ENCODE assay signal across 1 cellular context in the genomic region with DNA sequence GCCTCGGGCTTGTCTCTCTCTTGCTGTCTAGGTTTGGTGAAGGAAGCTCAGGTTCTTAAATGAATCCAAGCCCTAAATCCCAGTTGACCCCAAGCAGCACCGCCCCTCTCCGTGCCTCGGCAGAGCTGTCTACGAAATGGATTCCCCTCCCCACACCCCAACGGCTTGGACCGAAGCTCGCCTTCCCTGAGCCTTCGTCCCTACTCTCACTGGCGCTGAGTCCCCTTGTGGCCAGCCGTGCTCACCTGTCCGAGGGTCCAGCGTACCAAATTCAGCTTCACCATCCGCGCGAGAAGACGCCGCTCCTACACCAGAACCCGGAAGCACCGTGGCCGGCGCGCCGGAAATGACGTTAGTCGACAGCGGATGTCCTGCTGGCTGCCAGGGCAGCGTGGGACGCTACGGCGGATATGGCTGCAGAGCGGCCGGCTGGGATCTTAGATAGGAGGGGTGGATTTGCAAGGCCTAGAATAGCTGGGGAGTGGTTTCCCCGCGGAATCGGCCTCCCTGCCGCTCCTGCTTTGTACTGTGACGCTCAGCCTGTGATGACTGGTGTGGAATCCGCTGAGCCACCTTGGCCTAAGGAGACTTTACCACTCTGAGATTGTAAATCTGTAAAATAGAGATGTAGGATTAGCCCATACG.
A peak's percentile ranks its signal among the peaks of the same experiment; 100 is the strongest.
TF ChIP-seq lines count a peak whose summit lies in the region.

A gene (minus strand): TSS at position 325 of the 645 bp plus-strand sequence. CDS start 2,201 bp downstream, outside the sequence.

TF ChIP-seq in HepG2, 621 proteins besides CTCF, POLR2A, EP300 and RAD21 (continued from another document and continues in another):
- TF ChIP-seq PHF21A (CRISPR knock-in tag; IDR thresholded peaks at IDR 0.05) (no peak; the same call in 1 of the 2 replicates), ZNF432 (CRISPR knock-in tag; IDR thresholded peaks at IDR 0.05; ENCODE audit: borderline replicate concordance) (no peak), ZNF354B (CRISPR knock-in tag; IDR thresholded peaks at IDR 0.05) (no peak), ZNF749 (CRISPR knock-in tag; IDR thresholded peaks at IDR 0.05; ENCODE audit: borderline replicate concordance) (no peak), TAF15 (IDR thresholded peaks at IDR 0.05; ENCODE audit: low read depth, low read length, poor library complexity, severe bottlenecking) (no peak), FOSL1 (CRISPR knock-in tag; IDR thresholded peaks at IDR 0.05; ENCODE audit: borderline replicate concordance) (no peak), KAT2B (IDR thresholded peaks at IDR 0.05; ENCODE audit: borderline replicate concordance, low read depth, low read length) (no peak), SMARCE1 (IDR thresholded peaks at IDR 0.05; ENCODE audit: borderline replicate concordance) (no peak), WIZ (CRISPR knock-in tag; IDR thresholded peaks at IDR 0.05) (no peak), ZNF562 (CRISPR knock-in tag; IDR thresholded peaks at IDR 0.05; ENCODE audit: borderline replicate concordance) (no peak), FOXM1 (CRISPR knock-in tag; IDR thresholded peaks at IDR 0.05) (no peak), SYNCRIP (IDR thresholded peaks at IDR 0.05; ENCODE audit: insufficient read depth, low read depth, low read length) (no peak), ZNF772 (CRISPR knock-in tag; IDR thresholded peaks at IDR 0.05) (peak; percentile 66; the same call in 1 of the 2 replicates), MATR3 (CRISPR knock-in tag; IDR thresholded peaks at IDR 0.05) (no peak), ATM (IDR thresholded peaks at IDR 0.05; ENCODE audit: borderline replicate concordance) (no peak), HNRNPL (IDR thresholded peaks at IDR 0.05; ENCODE audit: low read depth, low read length) (no peak), ATF7-NPFF (CRISPR knock-in tag; IDR thresholded peaks at IDR 0.05; ENCODE audit: low read depth) (0 out of 2 replicates have a peak, but pooled peaks have one; percentile 28), NFRKB (IDR thresholded peaks at IDR 0.05) (no peak), ZNF484 (CRISPR knock-in tag; IDR thresholded peaks at IDR 0.05; ENCODE audit: borderline replicate concordance, low read depth) (no peak), GTF3A (CRISPR knock-in tag; conservative IDR thresholded peaks at IDR 0.05) (0 out of 2 replicates have a peak, but pooled peaks have one; percentile 38), AHR (CRISPR knock-in tag; IDR thresholded peaks at IDR 0.05) (no peak), MAF1 (CRISPR knock-in tag; IDR thresholded peaks at IDR 0.05; ENCODE audit: borderline replicate concordance) (0 out of 2 replicates have a peak, but pooled peaks have one; percentile 40), ZFP36L2 (CRISPR knock-in tag; IDR thresholded peaks at IDR 0.05) (no peak), ZNF546 (CRISPR knock-in tag; conservative IDR thresholded peaks at IDR 0.05) (0 out of 2 replicates have a peak, but pooled peaks have one; percentile 34), AGO2 (optimal IDR thresholded peaks at IDR 0.05; ENCODE audit: low read depth, low read length) (no peak), ZNF205 (CRISPR knock-in tag; IDR thresholded peaks at IDR 0.05) (no peak), HMGA1 (CRISPR knock-in tag; conservative IDR thresholded peaks at IDR 0.05) (no peak), GPN1 (CRISPR knock-in tag; IDR thresholded peaks at IDR 0.05; ENCODE audit: borderline replicate concordance) (no peak), ZNF879 (CRISPR knock-in tag; IDR thresholded peaks at IDR 0.05) (no peak), YY1 (IDR thresholded peaks at IDR 0.05; ENCODE audit: insufficient read depth, insufficient replicate concordance, low read depth, low read length) (peak; percentile 89), IRX3 (CRISPR knock-in tag; IDR thresholded peaks at IDR 0.05; ENCODE audit: borderline replicate concordance, low read depth) (no peak), ZEB1 (IDR thresholded peaks at IDR 0.05; ENCODE audit: insufficient replicate concordance, low read depth) (no peak)
- TF ChIP-seq, protein P1, sequence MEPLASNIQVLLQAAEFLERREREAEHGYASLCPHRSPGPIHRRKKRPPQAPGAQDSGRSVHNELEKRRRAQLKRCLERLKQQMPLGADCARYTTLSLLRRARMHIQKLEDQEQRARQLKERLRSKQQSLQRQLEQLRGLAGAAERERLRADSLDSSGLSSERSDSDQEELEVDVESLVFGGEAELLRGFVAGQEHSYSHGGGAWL (CRISPR knock-in tag; IDR thresholded peaks at IDR 0.05): no peak
- TF ChIP-seq, protein P2, sequence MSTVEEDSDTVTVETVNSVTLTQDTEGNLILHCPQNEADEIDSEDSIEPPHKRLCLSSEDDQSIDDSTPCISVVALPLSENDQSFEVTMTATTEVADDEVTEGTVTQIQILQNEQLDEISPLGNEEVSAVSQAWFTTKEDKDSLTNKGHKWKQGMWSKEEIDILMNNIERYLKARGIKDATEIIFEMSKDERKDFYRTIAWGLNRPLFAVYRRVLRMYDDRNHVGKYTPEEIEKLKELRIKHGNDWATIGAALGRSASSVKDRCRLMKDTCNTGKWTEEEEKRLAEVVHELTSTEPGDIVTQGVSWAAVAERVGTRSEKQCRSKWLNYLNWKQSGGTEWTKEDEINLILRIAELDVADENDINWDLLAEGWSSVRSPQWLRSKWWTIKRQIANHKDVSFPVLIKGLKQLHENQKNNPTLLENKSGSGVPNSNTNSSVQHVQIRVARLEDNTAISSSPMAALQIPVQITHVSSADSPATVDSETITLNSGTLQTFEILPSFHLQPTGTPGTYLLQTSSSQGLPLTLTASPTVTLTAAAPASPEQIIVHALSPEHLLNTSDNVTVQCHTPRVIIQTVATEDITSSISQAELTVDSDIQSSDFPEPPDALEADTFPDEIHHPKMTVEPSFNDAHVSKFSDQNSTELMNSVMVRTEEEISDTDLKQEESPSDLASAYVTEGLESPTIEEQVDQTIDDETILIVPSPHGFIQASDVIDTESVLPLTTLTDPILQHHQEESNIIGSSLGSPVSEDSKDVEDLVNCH (CRISPR knock-in tag; IDR thresholded peaks at IDR 0.05): no peak
- TF ChIP-seq, protein P3, sequence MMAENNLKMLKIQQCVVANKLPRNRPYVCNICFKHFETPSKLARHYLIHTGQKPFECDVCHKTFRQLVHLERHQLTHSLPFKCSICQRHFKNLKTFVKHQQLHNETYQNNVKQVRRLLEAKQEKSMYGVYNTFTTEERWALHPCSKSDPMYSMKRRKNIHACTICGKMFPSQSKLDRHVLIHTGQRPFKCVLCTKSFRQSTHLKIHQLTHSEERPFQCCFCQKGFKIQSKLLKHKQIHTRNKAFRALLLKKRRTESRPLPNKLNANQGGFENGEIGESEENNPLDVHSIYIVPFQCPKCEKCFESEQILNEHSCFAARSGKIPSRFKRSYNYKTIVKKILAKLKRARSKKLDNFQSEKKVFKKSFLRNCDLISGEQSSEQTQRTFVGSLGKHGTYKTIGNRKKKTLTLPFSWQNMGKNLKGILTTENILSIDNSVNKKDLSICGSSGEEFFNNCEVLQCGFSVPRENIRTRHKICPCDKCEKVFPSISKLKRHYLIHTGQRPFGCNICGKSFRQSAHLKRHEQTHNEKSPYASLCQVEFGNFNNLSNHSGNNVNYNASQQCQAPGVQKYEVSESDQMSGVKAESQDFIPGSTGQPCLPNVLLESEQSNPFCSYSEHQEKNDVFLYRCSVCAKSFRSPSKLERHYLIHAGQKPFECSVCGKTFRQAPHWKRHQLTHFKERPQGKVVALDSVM (CRISPR knock-in tag; IDR thresholded peaks at IDR 0.05): peak; percentile 26; the same call in 1 of the 2 replicates
- TF ChIP-seq, protein P4, sequence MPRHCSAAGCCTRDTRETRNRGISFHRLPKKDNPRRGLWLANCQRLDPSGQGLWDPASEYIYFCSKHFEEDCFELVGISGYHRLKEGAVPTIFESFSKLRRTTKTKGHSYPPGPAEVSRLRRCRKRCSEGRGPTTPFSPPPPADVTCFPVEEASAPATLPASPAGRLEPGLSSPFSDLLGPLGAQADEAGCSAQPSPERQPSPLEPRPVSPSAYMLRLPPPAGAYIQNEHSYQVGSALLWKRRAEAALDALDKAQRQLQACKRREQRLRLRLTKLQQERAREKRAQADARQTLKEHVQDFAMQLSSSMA (CRISPR knock-in tag; IDR thresholded peaks at IDR 0.05): 0 out of 2 replicates have a peak, but pooled peaks have one; percentile 61
- TF ChIP-seq, protein P5, sequence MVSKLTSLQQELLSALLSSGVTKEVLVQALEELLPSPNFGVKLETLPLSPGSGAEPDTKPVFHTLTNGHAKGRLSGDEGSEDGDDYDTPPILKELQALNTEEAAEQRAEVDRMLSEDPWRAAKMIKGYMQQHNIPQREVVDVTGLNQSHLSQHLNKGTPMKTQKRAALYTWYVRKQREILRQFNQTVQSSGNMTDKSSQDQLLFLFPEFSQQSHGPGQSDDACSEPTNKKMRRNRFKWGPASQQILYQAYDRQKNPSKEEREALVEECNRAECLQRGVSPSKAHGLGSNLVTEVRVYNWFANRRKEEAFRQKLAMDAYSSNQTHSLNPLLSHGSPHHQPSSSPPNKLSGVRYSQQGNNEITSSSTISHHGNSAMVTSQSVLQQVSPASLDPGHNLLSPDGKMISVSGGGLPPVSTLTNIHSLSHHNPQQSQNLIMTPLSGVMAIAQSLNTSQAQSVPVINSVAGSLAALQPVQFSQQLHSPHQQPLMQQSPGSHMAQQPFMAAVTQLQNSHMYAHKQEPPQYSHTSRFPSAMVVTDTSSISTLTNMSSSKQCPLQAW (CRISPR knock-in tag; IDR thresholded peaks at IDR 0.05): peak; percentile 84
- TF ChIP-seq, protein P6, sequence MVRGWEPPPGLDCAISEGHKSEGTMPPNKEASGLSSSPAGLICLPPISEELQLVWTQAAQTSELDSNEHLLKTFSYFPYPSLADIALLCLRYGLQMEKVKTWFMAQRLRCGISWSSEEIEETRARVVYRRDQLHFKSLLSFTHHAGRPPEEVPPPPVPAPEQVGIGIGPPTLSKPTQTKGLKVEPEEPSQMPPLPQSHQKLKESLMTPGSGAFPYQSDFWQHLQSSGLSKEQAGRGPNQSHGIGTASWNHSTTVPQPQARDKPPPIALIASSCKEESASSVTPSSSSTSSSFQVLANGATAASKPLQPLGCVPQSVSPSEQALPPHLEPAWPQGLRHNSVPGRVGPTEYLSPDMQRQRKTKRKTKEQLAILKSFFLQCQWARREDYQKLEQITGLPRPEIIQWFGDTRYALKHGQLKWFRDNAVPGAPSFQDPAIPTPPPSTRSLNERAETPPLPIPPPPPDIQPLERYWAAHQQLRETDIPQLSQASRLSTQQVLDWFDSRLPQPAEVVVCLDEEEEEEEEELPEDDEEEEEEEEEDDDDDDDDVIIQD (CRISPR knock-in tag; IDR thresholded peaks at IDR 0.05; ENCODE audit: low read depth): 0 out of 2 replicates have a peak, but pooled peaks have one; percentile 17
- TF ChIP-seq, protein P7, sequence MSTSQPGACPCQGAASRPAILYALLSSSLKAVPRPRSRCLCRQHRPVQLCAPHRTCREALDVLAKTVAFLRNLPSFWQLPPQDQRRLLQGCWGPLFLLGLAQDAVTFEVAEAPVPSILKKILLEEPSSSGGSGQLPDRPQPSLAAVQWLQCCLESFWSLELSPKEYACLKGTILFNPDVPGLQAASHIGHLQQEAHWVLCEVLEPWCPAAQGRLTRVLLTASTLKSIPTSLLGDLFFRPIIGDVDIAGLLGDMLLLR (CRISPR knock-in tag; IDR thresholded peaks at IDR 0.05): peak; percentile 95
- TF ChIP-seq, protein P8, sequence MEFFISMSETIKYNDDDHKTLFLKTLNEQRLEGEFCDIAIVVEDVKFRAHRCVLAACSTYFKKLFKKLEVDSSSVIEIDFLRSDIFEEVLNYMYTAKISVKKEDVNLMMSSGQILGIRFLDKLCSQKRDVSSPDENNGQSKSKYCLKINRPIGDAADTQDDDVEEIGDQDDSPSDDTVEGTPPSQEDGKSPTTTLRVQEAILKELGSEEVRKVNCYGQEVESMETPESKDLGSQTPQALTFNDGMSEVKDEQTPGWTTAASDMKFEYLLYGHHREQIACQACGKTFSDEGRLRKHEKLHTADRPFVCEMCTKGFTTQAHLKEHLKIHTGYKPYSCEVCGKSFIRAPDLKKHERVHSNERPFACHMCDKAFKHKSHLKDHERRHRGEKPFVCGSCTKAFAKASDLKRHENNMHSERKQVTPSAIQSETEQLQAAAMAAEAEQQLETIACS (CRISPR knock-in tag; IDR thresholded peaks at IDR 0.05): no peak
- TF ChIP-seq, protein P9, sequence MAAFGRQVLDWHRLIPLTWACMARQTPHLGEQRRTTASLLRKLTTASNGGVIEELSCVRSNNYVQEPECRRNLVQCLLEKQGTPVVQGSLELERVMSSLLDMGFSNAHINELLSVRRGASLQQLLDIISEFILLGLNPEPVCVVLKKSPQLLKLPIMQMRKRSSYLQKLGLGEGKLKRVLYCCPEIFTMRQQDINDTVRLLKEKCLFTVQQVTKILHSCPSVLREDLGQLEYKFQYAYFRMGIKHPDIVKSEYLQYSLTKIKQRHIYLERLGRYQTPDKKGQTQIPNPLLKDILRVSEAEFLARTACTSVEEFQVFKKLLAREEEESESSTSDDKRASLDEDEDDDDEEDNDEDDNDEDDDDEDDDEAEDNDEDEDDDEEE (CRISPR knock-in tag; IDR thresholded peaks at IDR 0.05): no peak
- TF ChIP-seq, protein P10, sequence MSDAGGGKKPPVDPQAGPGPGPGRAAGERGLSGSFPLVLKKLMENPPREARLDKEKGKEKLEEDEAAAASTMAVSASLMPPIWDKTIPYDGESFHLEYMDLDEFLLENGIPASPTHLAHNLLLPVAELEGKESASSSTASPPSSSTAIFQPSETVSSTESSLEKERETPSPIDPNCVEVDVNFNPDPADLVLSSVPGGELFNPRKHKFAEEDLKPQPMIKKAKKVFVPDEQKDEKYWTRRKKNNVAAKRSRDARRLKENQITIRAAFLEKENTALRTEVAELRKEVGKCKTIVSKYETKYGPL (CRISPR knock-in tag; IDR thresholded peaks at IDR 0.05): no peak
- TF ChIP-seq, protein P11, sequence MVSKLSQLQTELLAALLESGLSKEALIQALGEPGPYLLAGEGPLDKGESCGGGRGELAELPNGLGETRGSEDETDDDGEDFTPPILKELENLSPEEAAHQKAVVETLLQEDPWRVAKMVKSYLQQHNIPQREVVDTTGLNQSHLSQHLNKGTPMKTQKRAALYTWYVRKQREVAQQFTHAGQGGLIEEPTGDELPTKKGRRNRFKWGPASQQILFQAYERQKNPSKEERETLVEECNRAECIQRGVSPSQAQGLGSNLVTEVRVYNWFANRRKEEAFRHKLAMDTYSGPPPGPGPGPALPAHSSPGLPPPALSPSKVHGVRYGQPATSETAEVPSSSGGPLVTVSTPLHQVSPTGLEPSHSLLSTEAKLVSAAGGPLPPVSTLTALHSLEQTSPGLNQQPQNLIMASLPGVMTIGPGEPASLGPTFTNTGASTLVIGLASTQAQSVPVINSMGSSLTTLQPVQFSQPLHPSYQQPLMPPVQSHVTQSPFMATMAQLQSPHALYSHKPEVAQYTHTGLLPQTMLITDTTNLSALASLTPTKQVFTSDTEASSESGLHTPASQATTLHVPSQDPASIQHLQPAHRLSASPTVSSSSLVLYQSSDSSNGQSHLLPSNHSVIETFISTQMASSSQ (IDR thresholded peaks at IDR 0.05; ENCODE audit: low read depth): no peak
- TF ChIP-seq, protein P11 (CRISPR knock-in tag; IDR thresholded peaks at IDR 0.05; ENCODE audit: borderline replicate concordance): peak; percentile 63; the same call in 1 of the 2 replicates
